ENCODE assay signal across 16 cellular contexts in genomic region chr2:218328294-218328693, GRCh38. TPM values are rescaled to one million over a fixed set of nuclear protein-coding genes. Genes with fewer than 3 reads are reported as not detected.
DNase-seq lines count a peak whose midpoint lies in the region; ATAC-seq and TF ChIP-seq lines count a peak whose summit lies in the region.
"Had no signal": no experiment of that assay in that cellular context is flagged by ENCODE, and none has a peak within 500 bp of the region (broad histone marks: within the 10 kb centered on the region; RNA-seq: fewer than 3 reads in every experiment).

No MANE protein-coding gene starts in this region.

- no peak overlapping the region for H3T11ph ChIP-seq in H9 (ENCODE audit: low read length)

- H3K36me3 ChIP-seq in neutrophil: no peaks in the 10 kb centered on the region

- no peak overlapping the region for H3K23ac ChIP-seq in H9 (ENCODE audit: insufficient read length, low read depth, low read length)

- H2BK120ac ChIP-seq in H9 (ENCODE audit: low read depth, low read length, poor library complexity, severe bottlenecking): no peak overlapping the region

- H2AFZ ChIP-seq in H9 (ENCODE audit: low read length): no peak overlapping the region

- H4K8ac ChIP-seq in H9 (replicated peaks; ENCODE audit: insufficient read length, low read depth, low read length): no peak overlapping the region

- H3K27me3 ChIP-seq in H9 (ENCODE audit: insufficient read depth, low read length) (no peaks in the 10 kb centered on the region), neutrophil (peaks cover 8% of the 10 kb centered on the region)

- H3K4me3 ChIP-seq in neutrophil (ENCODE audit: low read depth in 1 of 2, low read length in 1 of 2): no peak overlapping the region
- H3K4me3 ChIP-seq: A549 had no signal

- peaks cover 7% of the 10 kb centered on the region; the same call in 1 of the 2 replicates for H3K4me1 ChIP-seq in H9 (ENCODE audit: insufficient read depth, low read length)
- H3K4me1 ChIP-seq in neutrophil (ENCODE audit: control insufficient read depth in 1 of 2, insufficient read depth in 1 of 2, low read depth in 1 of 2, low read length in 1 of 2): peaks cover 70 to 80% of the 10 kb centered on the region in 2 experiments

- H2BK20ac ChIP-seq in H9 (ENCODE audit: low read depth, low read length, poor library complexity, severe bottlenecking): no peak overlapping the region

- no peak overlapping the region for H3K27ac ChIP-seq in H9 (ENCODE audit: insufficient read length, low read depth, low read length)
- H3K27ac ChIP-seq in neutrophil: peak overlapping the region; percentile 67
- H3K27ac ChIP-seq: A549, C4-2B had no signal

- no peak overlapping the region for H4K5ac ChIP-seq in H9 (ENCODE audit: insufficient read length, low read depth, low read length)

- H3K4me1 Mint-ChIP-seq in H9: peaks cover 47 to 62% of the 10 kb centered on the region in 2 experiments
- H3K4me1 Mint-ChIP-seq in glutamatergic neuron (ENCODE audit: low read depth, unreplicated experiment): peaks cover 60% of the 10 kb centered on the region
- H3K4me1 Mint-ChIP-seq in activated T-cell treated with anti-CD3 and anti-CD28 coated beads, Interleukin-2, amount 50 U/mL, for 4 hours (ENCODE audit: low read depth): peaks cover 16% of the 10 kb centered on the region

- no peak for ATAC-seq in HG02588 (IDR thresholded peaks at IDR 0.05; ENCODE audit: unreplicated experiment)
- no peak for ATAC-seq in activated T-cell treated with anti-CD3 and anti-CD28 coated beads, Interleukin-2, amount 50 U/mL, for 4 hours
- ATAC-seq: A549 had no signal

- H3K36me3 Mint-ChIP-seq in H9 (ENCODE audit: insufficient read depth in 1 of 3, low read depth in 3 of 3) (no peaks in the 10 kb centered on the region), glutamatergic neuron (ENCODE audit: unreplicated experiment) (no peaks in the 10 kb centered on the region)
- H3K36me3 Mint-ChIP-seq in activated T-cell treated with anti-CD3 and anti-CD28 coated beads, Interleukin-2, amount 50 U/mL, for 4 hours (ENCODE audit: insufficient read depth): no peaks in the 10 kb centered on the region

- no peak overlapping the region for H2BK5ac ChIP-seq in H9 (ENCODE audit: insufficient read length, low read length)

- H3K9me3 ChIP-seq in H9 (ENCODE audit: control insufficient read depth, low read depth, low read length) (no peaks in the 10 kb centered on the region), neutrophil (no peaks in the 10 kb centered on the region)
- H3K9me3 ChIP-seq: A549 had no signal

- no peak overlapping the region for H2AK5ac ChIP-seq in H9 (ENCODE audit: insufficient read length, low read length)

- no peaks in the 10 kb centered on the region for H3K79me1 ChIP-seq in H9 (ENCODE audit: insufficient read depth, low read depth, low read length, poor library complexity, severe bottlenecking)

- H4K20me1 ChIP-seq in H9 (ENCODE audit: control insufficient read depth, insufficient read depth, insufficient read length): no peaks in the 10 kb centered on the region

- no peak overlapping the region for H3K56ac ChIP-seq in H9 (ENCODE audit: insufficient read length, low read depth, low read length)

- no peak overlapping the region for H4K91ac ChIP-seq in H9 (ENCODE audit: insufficient read length, low read depth, low read length)

- no peak overlapping the region for H3K4me2 ChIP-seq in H9 (ENCODE audit: insufficient read depth, insufficient read length, low read length)
- H3K4me2 ChIP-seq: A549 had no signal

- H3K27me3 Mint-ChIP-seq in H9 (ENCODE audit: low read depth) (no peaks in the 10 kb centered on the region), glutamatergic neuron (ENCODE audit: unreplicated experiment) (peaks cover 8% of the 10 kb centered on the region)
- peaks cover 9% of the 10 kb centered on the region for H3K27me3 Mint-ChIP-seq in activated T-cell treated with anti-CD3 and anti-CD28 coated beads, Interleukin-2, amount 50 U/mL, for 4 hours (ENCODE audit: low read depth)

- no peak overlapping the region for H3K4me3 Mint-ChIP-seq in H9
- H3K4me3 Mint-ChIP-seq in glutamatergic neuron (ENCODE audit: unreplicated experiment): peak overlapping the region; percentile 55
- no peak overlapping the region for H3K4me3 Mint-ChIP-seq in activated T-cell treated with anti-CD3 and anti-CD28 coated beads, Interleukin-2, amount 50 U/mL, for 4 hours

- WGBS in H9 (ENCODE audit: extremely low coverage, insufficient read length, low lambda C conversion rate): no CpG with 5 or more reads among the region's 2 CpGs

- no peak overlapping the region for H2BK15ac ChIP-seq in H9 (ENCODE audit: low read depth, low read length)

- no peaks in the 10 kb centered on the region for H3K79me2 ChIP-seq in H9 (ENCODE audit: insufficient read depth, low read length)

- TF ChIP-seq CTCF in H9 (conservative IDR thresholded peaks at IDR 0.05) (no peak), glutamatergic neuron (IDR thresholded peaks at IDR 0.05; ENCODE audit: partially characterized antibody, unreplicated experiment) (no peak), neutrophil (IDR thresholded peaks at IDR 0.05) (no peak)

- peaks cover 9% of the 10 kb centered on the region for H3K23me2 ChIP-seq in H9 (ENCODE audit: insufficient read length, low read depth, low read length, poor library complexity, severe bottlenecking)

- H3K9ac ChIP-seq in H9 (ENCODE audit: extremely low read depth, insufficient read length, low read length): no peak overlapping the region

- DNase-seq in AG20443 (ENCODE audit: low spot score) (peak; percentile 1), H9 (no peak), glutamatergic neuron (no peak), NCI-H526 treated with DMSO at 0.1 percent for 48 hours (lab: John Stamatoyannopoulos, UW) (no peak)
- DNase-seq in activated T-cell treated with anti-CD3 and anti-CD28 coated beads, Interleukin-2, amount 50 U/mL, for 4 hours: no peak
- DNase-seq: COR-L47, DMS153, NCI-H1417, NCI-H1930, NCI-H2171, NCI-H82 had no signal

- H3K14ac ChIP-seq in H9 (ENCODE audit: insufficient read depth, low read length): no peak overlapping the region

- H3K9me3 Mint-ChIP-seq in H9 (no peaks in the 10 kb centered on the region), glutamatergic neuron (ENCODE audit: unreplicated experiment) (peaks cover 7% of the 10 kb centered on the region)
- H3K9me3 Mint-ChIP-seq in activated T-cell treated with anti-CD3 and anti-CD28 coated beads, Interleukin-2, amount 50 U/mL, for 4 hours: no peaks in the 10 kb centered on the region

- no peak overlapping the region for H3K18ac ChIP-seq in H9 (ENCODE audit: insufficient read length, low read depth, low read length)

- H3K27ac Mint-ChIP-seq in H9: peak overlapping the region; percentile 6 to 79 (median 12); a peak in 2 of 7 replicates
- peak overlapping the region; percentile 90 for H3K27ac Mint-ChIP-seq in glutamatergic neuron (ENCODE audit: unreplicated experiment)

- no peak overlapping the region for H3K4ac ChIP-seq in H9 (ENCODE audit: low read depth, low read length)

- H2BK12ac ChIP-seq in H9 (ENCODE audit: insufficient read length, low read depth, low read length): no peak overlapping the region

RNA-seq across cellular contexts. Expression of gene CATIP, which starts 28.4 kb away (rescaled TPM):
- total RNA-seq in H9 (2021) (not detected in 2 replicates), glutamatergic neuron (ENCODE audit: unreplicated experiment) (not detected)
- not detected for total RNA-seq in activated T-cell treated with anti-CD3 and anti-CD28 coated beads, Interleukin-2, amount 50 U/mL, for 4 hours
- total RNA-seq: SK-MEL-5 had no signal

RNA-seq across cellular contexts. Expression of gene TMBIM1, which starts 36.0 kb away (rescaled TPM):
- total RNA-seq in H9 (2021): 17.4 and 20.1 TPM in 2 replicates
- total RNA-seq in glutamatergic neuron (ENCODE audit: unreplicated experiment): 1.8 TPM
- total RNA-seq in activated T-cell treated with anti-CD3 and anti-CD28 coated beads, Interleukin-2, amount 50 U/mL, for 4 hours: 10 to 100 TPM; 49.0 to 60.5 (median 52.8) TPM

RNA-seq across cellular contexts. Expression of gene SLC11A1, which starts 53.8 kb away (rescaled TPM):
- total RNA-seq in H9 (2021) (0.04 and 0.11 TPM in 2 replicates), glutamatergic neuron (ENCODE audit: unreplicated experiment) (not detected)
- under 1 TPM; 0.05 to 0.61 (median 0.05) TPM for total RNA-seq in activated T-cell treated with anti-CD3 and anti-CD28 coated beads, Interleukin-2, amount 50 U/mL, for 4 hours
- total RNA-seq: SK-MEL-5 had no signal

RNA-seq across cellular contexts. Expression of gene PNKD, which starts 58.0 kb away (rescaled TPM):
- total RNA-seq in H9 (2021) (31.6 and 32.3 TPM in 2 replicates), glutamatergic neuron (ENCODE audit: unreplicated experiment) (44.2 TPM)
- total RNA-seq in activated T-cell treated with anti-CD3 and anti-CD28 coated beads, Interleukin-2, amount 50 U/mL, for 4 hours: 10 to 100 TPM; 14.7 to 19.1 (median 17.8) TPM

RNA-seq across cellular contexts. Expression of gene AAMP, which starts 58.4 kb away (rescaled TPM):
- total RNA-seq in H9 (2021) (103 and 106 TPM in 2 replicates), glutamatergic neuron (ENCODE audit: unreplicated experiment) (64.6 TPM)
- total RNA-seq in activated T-cell treated with anti-CD3 and anti-CD28 coated beads, Interleukin-2, amount 50 U/mL, for 4 hours: 100 to 1,000 TPM; 128 to 142 (median 131) TPM
